In genomic region chr11:12625438-12626071, GRCh38 we compare ENCODE assay signal across 14 cellular contexts. TPM values are rescaled to one million over a fixed set of nuclear protein-coding genes. Genes with fewer than 3 reads are reported as not detected.
DNase-seq lines count a peak whose midpoint lies in the region; ATAC-seq and TF ChIP-seq lines count a peak whose summit lies in the region.
"Had no signal": no experiment of that assay in that cellular context is flagged by ENCODE, and none has a peak within 500 bp of the region (broad histone marks: within the 10 kb centered on the region; RNA-seq: fewer than 3 reads in every experiment).

No MANE protein-coding gene starts in this region.

- DNase-seq in AG08395 (ENCODE audit: low spot score) (peak; percentile 18), KBM-7 (peak; percentile 22), fibroblast of villous mesenchyme (ENCODE audit: low read depth) (peak; percentile 94), hippocampal formation (lab: John Stamatoyannopoulos, UW) (no peak), inferior parietal cortex (ENCODE audit: extremely low spot score) (no peak), endothelial cell (ENCODE audit: low spot score) (no peak)
- DNase-seq: endodermal cell, GDM1, NCI-H2227 treated with DMSO at 0.1 percent for 48 hours, ovary, RPMI8226 had no signal

- H3K36me3 Mint-ChIP-seq in endothelial cell (ENCODE audit: low read depth, unreplicated experiment): no peaks in the 10 kb centered on the region

- no peak for ATAC-seq in GM21717 (IDR thresholded peaks at IDR 0.05; ENCODE audit: unreplicated experiment)

- in situ Hi-C loops in KBM-7 (cut with MboI; ENCODE audit: low pct_unique_long_range_greater_than_20kb, low sequenced_read_pairs): no loop called here

- no peak overlapping the region for H3K4me3 Mint-ChIP-seq in endothelial cell (ENCODE audit: unreplicated experiment)
- H3K4me3 Mint-ChIP-seq: endodermal cell, mesothelial cell of epicardium had no signal

- no peaks in the 10 kb centered on the region for H3K27me3 Mint-ChIP-seq in endothelial cell (ENCODE audit: unreplicated experiment)

- H3K27ac Mint-ChIP-seq in endothelial cell (ENCODE audit: unreplicated experiment): no peak overlapping the region
- H3K27ac Mint-ChIP-seq: endodermal cell, mesothelial cell of epicardium had no signal

- H3K4me1 Mint-ChIP-seq in endothelial cell (ENCODE audit: unreplicated experiment): peaks cover 3% of the 10 kb centered on the region
- H3K4me1 Mint-ChIP-seq: endodermal cell, mesothelial cell of epicardium had no signal

- H3K4me3 ChIP-seq in WI38 (ENCODE audit: low read depth, low read length) (0 out of 2 replicates have a peak overlapping the region, but pooled peaks have one; percentile 13), fibroblast of villous mesenchyme (ENCODE audit: low read depth, low read length) (no peak overlapping the region)
- H3K4me3 ChIP-seq: ovary had no signal

- TF ChIP-seq CTCF in WI38 (IDR thresholded peaks at IDR 0.05; ENCODE audit: low read depth, low read length) (no peak), fibroblast of villous mesenchyme (IDR thresholded peaks at IDR 0.05; ENCODE audit: insufficient read depth, low read depth, low read length) (no peak), endothelial cell (IDR thresholded peaks at IDR 0.05; ENCODE audit: unreplicated experiment) (no peak)

- H3K9me3 Mint-ChIP-seq in endothelial cell (ENCODE audit: unreplicated experiment): peaks cover 5% of the 10 kb centered on the region

RNA-seq across cellular contexts. Expression of gene TEAD1, which starts 48.7 kb away (rescaled TPM):
- total RNA-seq in fibroblast of villous mesenchyme: 209 and 244 TPM in 2 replicates
- 54.4 TPM for total RNA-seq in endothelial cell (ENCODE audit: unreplicated experiment)

Comparison
In these comparisons a context has a peak if more than half of its experiments do, and no peak if none do; other contexts are left out.
1. DNase-seq: peak in AG08395 (single experiment), KBM-7 (single experiment) and fibroblast of villous mesenchyme (single experiment); none in hippocampal formation (0 of 2), inferior parietal cortex (single experiment) and endothelial cell (single experiment).